ENCODE assay signal across 6 cellular contexts in genomic region chr19:35986664-35987570, GRCh38. TPM values are rescaled to one million over a fixed set of nuclear protein-coding genes. Genes with fewer than 3 reads are reported as not detected.
DNase-seq lines count a peak whose midpoint lies in the region; ATAC-seq and TF ChIP-seq lines count a peak whose summit lies in the region.

No MANE protein-coding gene starts in this region.

- no peak overlapping the region for H3K27ac ChIP-seq in CD4-positive, alpha-beta T cell (ENCODE audit: low read depth, low read length)

- peaks cover 57% of the 10 kb centered on the region for H3K27me3 Mint-ChIP-seq in CD4-positive, alpha-beta T cell
- peaks cover 40% of the 10 kb centered on the region for H3K27me3 Mint-ChIP-seq in activated naive CD4-positive, alpha-beta T cell treated with anti-CD3 and anti-CD28 coated beads for 36 hours (ENCODE audit: low read depth)

- H3K4me1 Mint-ChIP-seq in CD4-positive, alpha-beta T cell (ENCODE audit: low read depth), result peaks cover 8% of the 10 kb centered on the region
- H3K4me1 Mint-ChIP-seq in activated naive CD4-positive, alpha-beta T cell treated with anti-CD3 and anti-CD28 coated beads for 36 hours (ENCODE audit: low read depth), result peaks cover 5% of the 10 kb centered on the region

- no peak overlapping the region for H3K4me3 ChIP-seq in NB4 (ENCODE audit: low read depth, low read length)

- peak in 1 of 10 experiments; percentile 12 for DNase-seq in CD4-positive, alpha-beta T cell
- DNase-seq in NB4 (ENCODE audit: low read depth) (peak; percentile 58), medulla oblongata (ENCODE audit: extremely low spot score) (peak; percentile 43)
- peak; percentile 39 for DNase-seq in activated naive CD4-positive, alpha-beta T cell treated with anti-CD3 and anti-CD28 coated beads for 36 hours
- DNase-seq in activated CD4-positive, CD25-positive, alpha-beta regulatory T cell (lab: John Stamatoyannopoulos, UW), result no peak

- no peak overlapping the region for H3K27ac Mint-ChIP-seq in CD4-positive, alpha-beta T cell
- no peak overlapping the region for H3K27ac Mint-ChIP-seq in activated naive CD4-positive, alpha-beta T cell treated with anti-CD3 and anti-CD28 coated beads for 36 hours

- no peaks in the 10 kb centered on the region for H3K9me3 ChIP-seq in CD4-positive, alpha-beta T cell (ENCODE audit: control insufficient read depth, low read length)

- no peaks in the 10 kb centered on the region for H3K36me3 Mint-ChIP-seq in CD4-positive, alpha-beta T cell (ENCODE audit: low read depth)
- H3K36me3 Mint-ChIP-seq in activated naive CD4-positive, alpha-beta T cell treated with anti-CD3 and anti-CD28 coated beads for 36 hours (ENCODE audit: low read depth), result peaks cover 1% of the 10 kb centered on the region

- CTCF ChIA-PET in CD4-positive, alpha-beta T cell (lab: Charles Lee), result interaction anchor here (0.7 kb wide), 1 partner anchor 28 kb away, joined by 3 read pairs; no protein-coding TSS in a partner anchor
- CTCF ChIA-PET in activated naive CD4-positive, alpha-beta T cell treated with anti-CD3 and anti-CD28 coated beads for 36 hours (lab: Charles Lee), result no interaction called here

- intact Hi-C loops in CD4-positive, alpha-beta T cell (cut with DNase I, micrococcal nuclease), result no loop called here
- intact Hi-C loops in activated naive CD4-positive, alpha-beta T cell treated with anti-CD3 and anti-CD28 coated beads for 36 hours (cut with micrococcal nuclease), result loop anchor here (2.0 kb wide), 1 partner anchor 34 kb away; no protein-coding TSS in a partner anchor

- no peaks in the 10 kb centered on the region for H3K9me3 Mint-ChIP-seq in CD4-positive, alpha-beta T cell
- no peaks in the 10 kb centered on the region for H3K9me3 Mint-ChIP-seq in activated naive CD4-positive, alpha-beta T cell treated with anti-CD3 and anti-CD28 coated beads for 36 hours

- no peak for TF ChIP-seq POLR2A in NB4 (IDR thresholded peaks at IDR 0.05; ENCODE audit: extremely low read depth, insufficient read length)

- TF ChIP-seq CTCF in CD4-positive, alpha-beta T cell (IDR thresholded peaks at IDR 0.05), result no peak
- TF ChIP-seq CTCF in NB4 (IDR thresholded peaks at IDR 0.05; ENCODE audit: low read depth, low read length), result no peak

- H3K4me3 Mint-ChIP-seq in CD4-positive, alpha-beta T cell, result peak overlapping the region; percentile 78
- H3K4me3 Mint-ChIP-seq in activated naive CD4-positive, alpha-beta T cell treated with anti-CD3 and anti-CD28 coated beads for 36 hours, result peak overlapping the region; percentile 76

- peaks cover 30% of the 10 kb centered on the region for H3K27me3 ChIP-seq in CD4-positive, alpha-beta T cell (ENCODE audit: control insufficient read depth, insufficient read depth, low read length)

- peak; percentile 59 for ATAC-seq in CD4-positive, alpha-beta T cell (ENCODE audit: poor library complexity)
- no peak for ATAC-seq in GM19023 (IDR thresholded peaks at IDR 0.05; ENCODE audit: unreplicated experiment)

- POLR2A ChIA-PET in CD4-positive, alpha-beta T cell (lab: Charles Lee), result no interaction called here

RNA-seq across cellular contexts. Expression of gene SDHAF1, which starts 8.1 kb away (rescaled TPM):
- 1 to 10 TPM; 4.3 to 5.4 TPM for total RNA-seq in CD4-positive, alpha-beta T cell
- total RNA-seq in activated naive CD4-positive, alpha-beta T cell treated with anti-CD3 and anti-CD28 coated beads for 36 hours, result 10 to 100 TPM; 13.1 to 13.8 TPM

RNA-seq across cellular contexts. Expression of gene SYNE4, which starts 21.7 kb away (rescaled TPM):
- 1 to 10 TPM; 1.6 TPM for total RNA-seq in CD4-positive, alpha-beta T cell
- total RNA-seq in activated naive CD4-positive, alpha-beta T cell treated with anti-CD3 and anti-CD28 coated beads for 36 hours, result 1 to 10 TPM; 1.1 to 2.1 TPM

RNA-seq across cellular contexts. Expression of gene ALKBH6, which starts 27.1 kb away (rescaled TPM):
- total RNA-seq in CD4-positive, alpha-beta T cell, result 10 to 100 TPM; 38.1 to 41.8 TPM
- 10 to 100 TPM; 36.9 to 37.8 TPM for total RNA-seq in activated naive CD4-positive, alpha-beta T cell treated with anti-CD3 and anti-CD28 coated beads for 36 hours

RNA-seq across cellular contexts. Expression of gene CLIP3, which starts 45.8 kb away (rescaled TPM):
- under 1 TPM; 0.47 to 0.85 TPM for total RNA-seq in CD4-positive, alpha-beta T cell
- total RNA-seq in activated naive CD4-positive, alpha-beta T cell treated with anti-CD3 and anti-CD28 coated beads for 36 hours, result under 1 TPM in 1 of 2 experiments, not detected in 1; 0.15 TPM

RNA-seq across cellular contexts. Expression of gene LRFN3, which starts 50.7 kb away (rescaled TPM):
- total RNA-seq in CD4-positive, alpha-beta T cell, result 1 to 10 TPM; 4.2 to 4.5 TPM
- 1 to 10 TPM; 4.0 TPM for total RNA-seq in activated naive CD4-positive, alpha-beta T cell treated with anti-CD3 and anti-CD28 coated beads for 36 hours

Comparison
In these comparisons a context has a peak if more than half of its experiments do, and no peak if none do; other contexts are left out.
1. DNase-seq: peak in NB4 (single experiment), activated naive CD4-positive, alpha-beta T cell treated with anti-CD3 and anti-CD28 coated beads for 36 hours (single experiment) and medulla oblongata (single experiment); none in activated CD4-positive, CD25-positive, alpha-beta regulatory T cell (0 of 4).